Comparison of ENCODE assay signal across 13 cellular contexts in the genomic region with DNA sequence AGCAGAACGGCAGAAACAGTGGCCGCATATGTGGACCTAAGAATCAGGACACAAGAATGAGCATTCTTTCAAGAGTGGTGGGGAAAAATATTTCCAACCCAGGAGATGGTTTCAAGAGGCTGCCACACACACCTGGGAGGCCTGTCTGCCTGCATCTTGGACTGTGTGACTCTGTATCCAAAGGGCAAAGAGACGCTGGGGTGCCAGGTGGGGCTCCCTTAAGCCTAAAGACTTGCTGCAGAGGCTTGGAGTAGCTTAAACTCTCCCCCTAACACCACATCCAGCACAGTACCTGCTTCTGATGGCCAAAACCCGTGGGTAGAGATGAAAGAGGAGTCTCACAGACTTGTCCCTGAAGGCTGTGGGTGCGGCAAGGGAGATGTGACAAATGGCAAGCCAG. TPM values are rescaled to one million over a fixed set of nuclear protein-coding genes. Genes with fewer than 3 reads are reported as not detected.
DNase-seq lines count a peak whose midpoint lies in the region; ATAC-seq, FAIRE-seq and TF ChIP-seq lines count a peak whose summit lies in the region.
"Had no signal": no experiment of that assay in that cellular context is flagged by ENCODE, and none has a peak within 500 bp of the region (broad histone marks: within the 10 kb centered on the region; RNA-seq: fewer than 3 reads in every experiment).

No MANE protein-coding gene starts in this region.

- H3K9me3 ChIP-seq in AG04450 (ENCODE audit: control insufficient read depth, insufficient read depth, low read length) (no peaks in the 10 kb centered on the region), GM23248 (ENCODE audit: low read depth) (no peaks in the 10 kb centered on the region), K562 (replicated peaks; ENCODE audit: control insufficient read depth, insufficient read depth, low read depth, low read length) (no peaks in the 10 kb centered on the region), neutrophil (no peaks in the 10 kb centered on the region)
- H3K9me3 ChIP-seq: left lung had no signal

- no peak overlapping the region for H3K4me3 ChIP-seq in AG04450 (ENCODE audit: low read depth, low read length)
- H3K4me3 ChIP-seq in GM23248 = no peak overlapping the region
- no peak overlapping the region for H3K4me3 ChIP-seq in K562
- no peak overlapping the region for H3K4me3 ChIP-seq in neutrophil (ENCODE audit: low read depth in 1 of 2, low read length in 1 of 2)
- H3K4me3 ChIP-seq: left lung had no signal

- H3K27me3 ChIP-seq in AG04450 (ENCODE audit: control insufficient read depth, insufficient read depth, low read length) (no peaks in the 10 kb centered on the region), GM23248 (replicated peaks; ENCODE audit: insufficient read depth) (no peaks in the 10 kb centered on the region), K562 (ENCODE audit: control insufficient read depth in 2 of 2, insufficient read depth in 2 of 2, low read length in 2 of 2) (no peaks in the 10 kb centered on the region), neutrophil (no peaks in the 10 kb centered on the region)
- H3K27me3 ChIP-seq: left lung had no signal

- POLR2A ChIA-PET in AG04450 (lab: Yijun Ruan, JAX) = no interaction called here
- POLR2A ChIA-PET in K562 (lab: Yijun Ruan, JAX) = no interaction called here

- TF ChIP-seq EP300 in K562 (IDR thresholded peaks at IDR 0.05; ENCODE audit: low read length) = no peak

- CTCF ChIA-PET in AG04450 (lab: Charles Lee) (no interaction called here), K562 (lab: Yijun Ruan, JAX; ENCODE audit: low intra/inter-chr PET ratio) (no interaction called here)

- peak overlapping the region; percentile 52 for H3K27ac ChIP-seq in AG04450 (ENCODE audit: low read depth, low read length)
- peak overlapping the region; percentile 77 for H3K27ac ChIP-seq in GM23248
- peak overlapping the region; percentile 79 for H3K27ac ChIP-seq in K562 (ENCODE audit: extremely low read depth, low read depth, low read length)
- peak overlapping the region; percentile 10 for H3K27ac ChIP-seq in neutrophil
- H3K27ac ChIP-seq: VCaP had no signal

- no peaks in the 10 kb centered on the region for H3K9me1 ChIP-seq in K562 (ENCODE audit: control insufficient read depth, insufficient read depth, low read length)

- H2AFZ ChIP-seq in GM23248 = peak overlapping the region; percentile 67; the same call in 1 of the 2 replicates
- peak overlapping the region; percentile 97 for H2AFZ ChIP-seq in K562 (ENCODE audit: low read depth, low read length)

- in situ Hi-C loops in GM23248 (cut with MboI) = no loop called here
- in situ Hi-C loops in K562 (cut with MboI) = no loop called here

- intact Hi-C loops in K562 (cut with micrococcal nuclease) = no loop called here
- intact Hi-C loops in head of caudate nucleus (cut with DNase I) = no loop called here

- H3K4me2 ChIP-seq in GM23248 (ENCODE audit: unreplicated experiment) = peak overlapping the region; percentile 37
- H3K4me2 ChIP-seq in K562 (ENCODE audit: insufficient read depth, low read length) = peak overlapping the region; percentile 69

- no peak for TF ChIP-seq CTCF in AG04450 (IDR thresholded peaks at IDR 0.05; ENCODE audit: low read depth, low read length)
- TF ChIP-seq CTCF in K562 (IDR thresholded peaks at IDR 0.05 in 2 of 3, conservative IDR thresholded peaks at IDR 0.05 in 1 of 3; ENCODE audit: insufficient read depth in 2 of 3, low read depth in 1 of 3, low read length in 3 of 3) = no peak
- TF ChIP-seq CTCF in neutrophil (IDR thresholded peaks at IDR 0.05) = no peak

- no peaks in the 10 kb centered on the region for H3K36me3 ChIP-seq in GM23248 (ENCODE audit: low read depth)
- no peaks in the 10 kb centered on the region for H3K36me3 ChIP-seq in K562 (ENCODE audit: control insufficient read depth, insufficient read depth, low read length)
- H3K36me3 ChIP-seq in neutrophil = no peaks in the 10 kb centered on the region
- H3K36me3 ChIP-seq: left lung had no signal

- no peaks in the 10 kb centered on the region for H3K9me2 ChIP-seq in GM23248 (ENCODE audit: insufficient read depth)

- FAIRE-seq in K562 (lab: Jason Lieb, UNC) = no peak

- TSS peak; percentile 65 for BruUV-seq in K562 (replicated peaks; lab: Mats Ljungman, UMichigan)

- WGBS in GM23248 (ENCODE audit: low coverage in 1 of 2, low lambda C conversion rate in 2 of 2, missing lambda C conversion rate in 2 of 2), 2 experiments = 79 to 81% methylated on average over 5 of the region's 5 CpGs
- 34% methylated on average over 5 of the region's 5 CpGs for WGBS in K562 (ENCODE audit: insufficient coverage, low coverage, missing lambda C conversion rate)

- H3K9ac ChIP-seq in GM23248 (peak overlapping the region; percentile 51; the same call in 1 of the 2 replicates), K562 (ENCODE audit: insufficient read depth in 1 of 2, low read depth in 2 of 2, low read length in 2 of 2) (peak overlapping the region; percentile 74 to 89)

- H3K79me2 ChIP-seq in GM23248 (ENCODE audit: insufficient read depth) (no peaks in the 10 kb centered on the region), K562 (ENCODE audit: control insufficient read depth, insufficient read depth, low read length) (no peaks in the 10 kb centered on the region)

- no peak for TF ChIP-seq RAD21 in K562 (CRISPR knock-in tag; conservative IDR thresholded peaks at IDR 0.05 in 1 of 2, IDR thresholded peaks at IDR 0.05 in 1 of 2)

- DNase-seq in AG04450 (ENCODE audit: low read depth, low spot score) (no peak), GM23248 (no peak), K562 (ENCODE audit: extremely low read depth in 1 of 4, low spot score in 3 of 4) (no peak), CD1c-positive myeloid dendritic cell (ENCODE audit: extremely low spot score) (no peak), head of caudate nucleus (no peak)
- DNase-seq: DMS 273 treated with DMSO at 0.1 percent for 48 hours, NCI-H2227 treated with DMSO at 0.1 percent for 48 hours had no signal

- ATAC-seq in K562 (no peak; the same call in 2 of the 3 replicates), HG02678 (IDR thresholded peaks at IDR 0.05; ENCODE audit: unreplicated experiment) (no peak), GM21381 (IDR thresholded peaks at IDR 0.05; ENCODE audit: unreplicated experiment) (no peak)

- H4K20me1 ChIP-seq in GM23248 (ENCODE audit: insufficient read depth) (no peaks in the 10 kb centered on the region), K562 (replicated peaks; ENCODE audit: control insufficient read depth, insufficient read depth, low read length) (no peaks in the 10 kb centered on the region)

- no peak for TF ChIP-seq POLR2A in K562 (conservative IDR thresholded peaks at IDR 0.05)

- H3K4me1 ChIP-seq in GM23248 (ENCODE audit: insufficient read depth) (peaks cover 37% of the 10 kb centered on the region), K562 (replicated peaks in 1 of 2; ENCODE audit: control insufficient read depth in 2 of 2, insufficient read depth in 2 of 2, low read length in 2 of 2) (peaks cover 22 to 35% of the 10 kb centered on the region in 2 experiments), neutrophil (ENCODE audit: control insufficient read depth in 1 of 2, insufficient read depth in 1 of 2, low read depth in 1 of 2, low read length in 1 of 2) (peaks cover 28 to 37% of the 10 kb centered on the region in 2 experiments)

- H3F3A ChIP-seq in GM23248 (ENCODE audit: insufficient read depth) = peaks cover 29% of the 10 kb centered on the region

RNA-seq across cellular contexts. Expression of gene CXCR5, which starts 3.5 kb away (rescaled TPM):
- polyA plus RNA-seq in AG04450 (2011; rRNA removed) = not detected in 2 replicates
- polyA minus RNA-seq in AG04450 (2011; rRNA and poly(A)+ RNA removed) = not detected in 2 replicates
- total RNA-seq in GM23248 (2014; rRNA removed; shearing (Covaris generic)) = not detected in 2 replicates
- not detected in 2 replicates for polyA plus RNA-seq in GM23248 (2016; fragmentation: Nextera tagmentation; extraction: Ambion mirVana)
- total RNA-seq in K562 (2011; cell fraction: chromatin; rRNA removed; ENCODE audit: low replicate concordance) = not detected in 2 replicates
- total RNA-seq in K562 (2011; cell fraction: nucleolus; rRNA removed) = not detected in 2 replicates
- not detected in 2 replicates for total RNA-seq in K562 (2011; cell fraction: nucleoplasm; rRNA removed)
- total RNA-seq in K562 (2014; rRNA removed) = not detected in 2 replicates
- not detected in 2 replicates for total RNA-seq in K562 (2014; rRNA removed; fragmentation: Illumina TruSeq; extraction: Trizol)
- not detected in 2 replicates for total RNA-seq in K562 (2015; rRNA removed; fragmentation: Illumina TruSeq; extraction: Trizol)
- total RNA-seq in K562 (2021) = 0.04 TPM in 1 of 2 replicates, not detected in the other
- not detected in 2 replicates for polyA plus RNA-seq in K562 (2011; rRNA removed)
- polyA plus RNA-seq in K562 (2011; cell fraction: cytosol; rRNA removed) = 0.03 TPM in 1 of 2 replicates, not detected in the other
- polyA plus RNA-seq in K562 (2011; cell fraction: nucleus; rRNA removed) = not detected in 2 replicates
- not detected in 2 replicates for polyA plus RNA-seq in K562 (2012)
- polyA plus RNA-seq in K562 (2014; fragmentation: Illumina TruSeq; extraction: Trizol) = not detected in 2 replicates
- polyA plus RNA-seq in K562 (2014; fragmentation: Nextera tagmentation; extraction: Ambion mirVana) = under 1 TPM; 0.03 to 0.06 TPM
- polyA plus RNA-seq in K562 (2014; rRNA removed) = not detected in 2 replicates
- polyA minus RNA-seq in K562 (2011; rRNA and poly(A)+ RNA removed) = not detected in 2 replicates
- polyA minus RNA-seq in K562 (2011; cell fraction: cytosol; rRNA and poly(A)+ RNA removed) = not detected in 2 replicates
- not detected in 2 replicates for polyA minus RNA-seq in K562 (2011; cell fraction: nucleus; rRNA and poly(A)+ RNA removed)
- total RNA-seq: fibroblast of villous mesenchyme had no signal

RNA-seq across cellular contexts. Expression of gene BCL9L, which starts 38.5 kb away (rescaled TPM):
- polyA plus RNA-seq in AG04450 (2011; rRNA removed) (2.5 and 5.7 TPM in 2 replicates), GM23248 (2016; fragmentation: Nextera tagmentation; extraction: Ambion mirVana) (7.2 TPM in 2 replicates), K562 (2011; rRNA removed) (0.61 and 1.3 TPM in 2 replicates), K562 (2014; fragmentation: Illumina TruSeq; extraction: Trizol) (7.6 and 10.1 TPM in 2 replicates), K562 (2014; fragmentation: Nextera tagmentation; extraction: Ambion mirVana) (under 1 TPM; 0.01 to 0.03 TPM), K562 (2014; rRNA removed) (4.8 and 5.3 TPM in 2 replicates)
- 6.5 and 7.3 TPM in 2 replicates for polyA minus RNA-seq in AG04450 (2011; rRNA and poly(A)+ RNA removed)
- 13.9 and 17.6 TPM in 2 replicates for total RNA-seq in GM23248 (2014; rRNA removed; shearing (Covaris generic))
- total RNA-seq in K562 (2011; cell fraction: chromatin; rRNA removed; ENCODE audit: low replicate concordance) = 10.2 and 17.0 TPM in 2 replicates
- 8.0 and 8.2 TPM in 2 replicates for total RNA-seq in K562 (2011; cell fraction: nucleolus; rRNA removed)
- 8.4 and 9.2 TPM in 2 replicates for total RNA-seq in K562 (2011; cell fraction: nucleoplasm; rRNA removed)
- total RNA-seq in K562 (2014; rRNA removed) (2.6 and 3.3 TPM in 2 replicates), K562 (2014; rRNA removed; fragmentation: Illumina TruSeq; extraction: Trizol) (0.38 and 0.76 TPM in 2 replicates), K562 (2015; rRNA removed; fragmentation: Illumina TruSeq; extraction: Trizol) (2.2 and 2.5 TPM in 2 replicates), K562 (2021) (14.6 and 17.9 TPM in 2 replicates)
- polyA plus RNA-seq in K562 (2011; cell fraction: cytosol; rRNA removed) = 0.52 and 2.5 TPM in 2 replicates
- polyA plus RNA-seq in K562 (2011; cell fraction: nucleus; rRNA removed) = 6.3 and 14.0 TPM in 2 replicates
- 9.7 and 9.9 TPM in 2 replicates for polyA plus RNA-seq in K562 (2012)
- polyA minus RNA-seq in K562 (2011; rRNA and poly(A)+ RNA removed) = 0.33 and 0.60 TPM in 2 replicates
- polyA minus RNA-seq in K562 (2011; cell fraction: cytosol; rRNA and poly(A)+ RNA removed) = 4.6 and 5.6 TPM in 2 replicates
- polyA minus RNA-seq in K562 (2011; cell fraction: nucleus; rRNA and poly(A)+ RNA removed) = 3.8 and 4.8 TPM in 2 replicates

Comparison
In these comparisons a context has a peak if more than half of its experiments do, and no peak if none do; other contexts are left out.
1. H3K27ac ChIP-seq: peak in every context shown above with its lines; median percentile 79 in K562; 77 in GM23248; 52 in AG04450; 10 in neutrophil.